In genomic region chr6:145954985-145955384, GRCh38 we compare ENCODE assay signal across 28 cellular contexts.
"Had no signal": no experiment of that assay in that cellular context is flagged by ENCODE, and none has a peak within 500 bp of the region (broad histone marks: within the 10 kb centered on the region; RNA-seq: fewer than 3 reads in every experiment).

No MANE protein-coding gene starts in this region.

- H3K27ac Mint-ChIP-seq: memory B cell; natural killer cell treated with Interleukin-12 subunit alpha and Interleukin-12 subunit beta and Interleukin-15 and Interleukin-18, amount 100 ng/mL, for 72 hours; stimulated activated naive CD8-positive, alpha-beta T cell treated with anti-CD3 and anti-CD28 coated beads, Interleukin-15, Interleukin-2, amounts not matched to agents 100 ng/mL and 50 ng/mL, for 24 hours had no signal

- H3K4me2 ChIP-seq: hepatocyte had no signal

- ATAC-seq: mucosa of descending colon; naive thymus-derived CD4-positive, alpha-beta T cell; natural killer cell treated with Interleukin-12 subunit alpha and Interleukin-12 subunit beta and Interleukin-15 and Interleukin-18, amount 100 ng/mL, for 72 hours; pancreas; right cardiac atrium; sciatic nerve; upper lobe of right lung had no signal

- H3K9me3 ChIP-seq: mucosa of descending colon, pancreas, prostate gland, suprapubic skin, thoracic aorta, tibial artery, upper lobe of right lung had no signal

- H3K27me3 ChIP-seq: hepatocyte, pancreas, suprapubic skin, tibial artery, upper lobe of right lung had no signal

- H3K4me3 Mint-ChIP-seq: memory B cell; natural killer cell treated with Interleukin-12 subunit alpha and Interleukin-12 subunit beta and Interleukin-15 and Interleukin-18, amount 100 ng/mL, for 72 hours; stimulated activated naive CD8-positive, alpha-beta T cell treated with anti-CD3 and anti-CD28 coated beads, Interleukin-15, Interleukin-2, amounts not matched to agents 100 ng/mL and 50 ng/mL, for 24 hours had no signal

- H3K4me1 ChIP-seq: prostate gland, upper lobe of right lung had no signal

- H3K4me3 ChIP-seq: hepatocyte, left ventricle myocardium inferior, lung, mucosa of descending colon, pancreas, prostate gland, skin epidermis, suprapubic skin, thoracic aorta, tibial artery, upper lobe of right lung had no signal

- H3K27ac ChIP-seq: hepatocyte, left ventricle myocardium inferior, pancreas, prostate gland, skin epidermis, suprapubic skin, thoracic aorta, tibial artery, upper lobe of right lung had no signal

- H2AFZ ChIP-seq: hepatocyte had no signal

- FAIRE-seq: pancreas, urothelium cell line had no signal

- H3K9me3 Mint-ChIP-seq: memory B cell; naive thymus-derived CD4-positive, alpha-beta T cell; natural killer cell treated with Interleukin-12 subunit alpha and Interleukin-12 subunit beta and Interleukin-15 and Interleukin-18, amount 100 ng/mL, for 72 hours; stimulated activated naive CD8-positive, alpha-beta T cell treated with anti-CD3 and anti-CD28 coated beads, Interleukin-15, Interleukin-2, amounts not matched to agents 100 ng/mL and 50 ng/mL, for 24 hours had no signal

- H3K27me3 Mint-ChIP-seq: memory B cell; naive thymus-derived CD4-positive, alpha-beta T cell; natural killer cell treated with Interleukin-12 subunit alpha and Interleukin-12 subunit beta and Interleukin-15 and Interleukin-18, amount 100 ng/mL, for 72 hours; stimulated activated naive CD8-positive, alpha-beta T cell treated with anti-CD3 and anti-CD28 coated beads, Interleukin-15, Interleukin-2, amounts not matched to agents 100 ng/mL and 50 ng/mL, for 24 hours had no signal

- DNase-seq: islet precursor cell; left ventricle myocardium inferior; midbrain; mucosa of descending colon; naive thymus-derived CD4-positive, alpha-beta T cell; pancreas; posterior cingulate gyrus; retina; right cardiac atrium; stimulated activated CD4-positive, alpha-beta T cell treated with anti-CD3 and anti-CD28 coated beads, Interleukin-12 subunit alpha, Interleukin-12 subunit beta, amount 100 ng/mL, for 4 hours; stimulated activated CD4-positive, alpha-beta T cell treated with anti-CD3 and anti-CD28 coated beads, Interleukin-15, amount 100 ng/mL, for 24 hours; stimulated activated CD4-positive, alpha-beta T cell treated with anti-CD3 and anti-CD28 coated beads, Interleukin-2, amount 100 ng/mL, for 24 hours; stimulated activated CD4-positive, alpha-beta T cell treated with anti-CD3 and anti-CD28 coated beads, Interleukin-4, amount 100 ng/mL, for 1 hour; stimulated activated naive CD4-positive, alpha-beta T cell; tibial artery; trophoblast cell; upper lobe of right lung had no signal

- H3K36me3 ChIP-seq: prostate gland, thoracic aorta had no signal
